ENCODE assay signal across 20 cellular contexts in genomic region chr2:155308367-155309009, GRCh38.
DNase-seq lines count a peak whose midpoint lies in the region; ATAC-seq, FAIRE-seq and TF ChIP-seq lines count a peak whose summit lies in the region.
"Had no signal": no experiment of that assay in that cellular context is flagged by ENCODE, and none has a peak within 500 bp of the region (broad histone marks: within the 10 kb centered on the region; RNA-seq: fewer than 3 reads in every experiment).

No MANE protein-coding gene starts in this region.

- no peak overlapping the region for H3K27ac ChIP-seq in GM12878 (ENCODE audit: control insufficient read depth, insufficient read depth)
- no peak overlapping the region for H3K27ac ChIP-seq in WERI-Rb-1
- H3K27ac ChIP-seq: spleen, upper lobe of right lung had no signal

- no TSS peak for BruUV-seq in GM12878 (replicated peaks; lab: Mats Ljungman, UMichigan)

- H3K36me3 ChIP-seq in GM12878 (ENCODE audit: control insufficient read depth in 2 of 2, insufficient read depth in 2 of 2, low read length in 1 of 2), result no peaks in the 10 kb centered on the region
- H3K36me3 ChIP-seq in WERI-Rb-1, result no peaks in the 10 kb centered on the region
- H3K36me3 ChIP-seq: spleen, upper lobe of right lung had no signal

- TF ChIP-seq POLR2A in GM12891 (IDR thresholded peaks at IDR 0.05; ENCODE audit: low read depth, low read length), result no peak
- TF ChIP-seq POLR2A in GM12878 (IDR thresholded peaks at IDR 0.05; ENCODE audit: low read depth, low read length), result no peak

- CTCF ChIA-PET in GM12878 (lab: Yijun Ruan, JAX), result interaction anchor here (0.9 to 1.5 kb wide), 3 partner anchors 10 to 84 kb away, joined by 3 to 4 read pairs (median 3); no protein-coding TSS in a partner anchor

- no peak for FAIRE-seq in GM12891 (lab: Jason Lieb, UNC)
- no peak for FAIRE-seq in GM12878 (lab: Jason Lieb, UNC)
- no peak for FAIRE-seq in frontal cortex (lab: Jason Lieb, UNC)
- FAIRE-seq: astrocyte had no signal

- intact Hi-C loops in GM12878 (cut with micrococcal nuclease; ENCODE audit: unreplicated experiment), result no loop called here

- H3K9ac ChIP-seq in GM12878 (ENCODE audit: control insufficient read depth, insufficient read depth, low read length), result no peak overlapping the region

- H3K4me2 ChIP-seq in GM12878 (ENCODE audit: control insufficient read depth, insufficient read depth), result no peak overlapping the region

- TF ChIP-seq CTCF in GM12878 (IDR thresholded peaks at IDR 0.05 in 2 of 3, conservative IDR thresholded peaks at IDR 0.05 in 1 of 3; ENCODE audit: control insufficient read depth in 2 of 3, extremely low read depth in 1 of 3, insufficient read depth in 1 of 3, low read depth in 3 of 3, low read length in 3 of 3), result no peak
- TF ChIP-seq CTCF in WERI-Rb-1 (IDR thresholded peaks at IDR 0.05; ENCODE audit: low read depth, low read length), result no peak

- H3K27me3 ChIP-seq in GM12878 (replicated peaks in 1 of 2; ENCODE audit: control insufficient read depth in 2 of 2, insufficient read depth in 2 of 2, low read length in 1 of 2) (no peaks in the 10 kb centered on the region), WERI-Rb-1 (ENCODE audit: insufficient read depth, low read depth, severe bottlenecking) (no peaks in the 10 kb centered on the region)
- H3K27me3 ChIP-seq: spleen, upper lobe of right lung had no signal

- H3K79me2 ChIP-seq in GM12878 (ENCODE audit: control insufficient read depth, insufficient read depth, low read length), result no peaks in the 10 kb centered on the region

- POLR2A ChIA-PET in GM12878 (lab: Charles Lee), result no interaction called here

- RAD21 ChIA-PET in GM12878 (lab: Charles Lee; ENCODE audit: unreplicated experiment), result no interaction called here

- H3K4me3 ChIP-seq in GM12878 (no peak overlapping the region), WERI-Rb-1 (ENCODE audit: low read depth, low read length) (no peak overlapping the region)
- H3K4me3 ChIP-seq: spleen, upper lobe of right lung had no signal

- H3K9me3 ChIP-seq in GM12878 (replicated peaks; ENCODE audit: control insufficient read depth, insufficient read depth, low read length) (no peaks in the 10 kb centered on the region), WERI-Rb-1 (ENCODE audit: severe bottlenecking) (no peaks in the 10 kb centered on the region)
- H3K9me3 ChIP-seq: spleen, upper lobe of right lung had no signal

- SMC1A ChIA-PET in GM12878 (lab: Charles Lee; ENCODE audit: uncharacterized antibody, unreplicated experiment), result interaction anchor here (1.0 to 2.5 kb wide), 3 partner anchors 10 to 855 kb away, joined by 3 to 8 read pairs (median 3); no protein-coding TSS in a partner anchor

- no peaks in the 10 kb centered on the region for H3K4me1 ChIP-seq in GM12878 (ENCODE audit: control insufficient read depth, insufficient read depth, low read length)
- H3K4me1 ChIP-seq: spleen, upper lobe of right lung had no signal

- TF ChIP-seq EP300 in GM12878 (IDR thresholded peaks at IDR 0.05; ENCODE audit: borderline replicate concordance in 1 of 2, control insufficient read depth in 1 of 2, low read depth in 2 of 2, low read length in 2 of 2), result no peak

- no peaks in the 10 kb centered on the region for H4K20me1 ChIP-seq in GM12878 (ENCODE audit: control insufficient read depth, insufficient read depth)

- 0% methylated on average over 1 of the region's 1 CpG for WGBS in GM12878 (ENCODE audit: insufficient coverage, insufficient replicate concordance, low lambda C conversion rate, missing lambda C conversion rate)

- TF ChIP-seq RAD21 in GM12878 (IDR thresholded peaks at IDR 0.05; ENCODE audit: insufficient read depth, low read depth, low read length), result no peak

- DNase-seq in GM12891 (ENCODE audit: insufficient read length, low spot score), result no peak
- no peak for DNase-seq in GM12878 (ENCODE audit: low read depth, low spot score)
- no peak for DNase-seq in iPS-NIHi7 (ENCODE audit: extremely low spot score)
- no peak for DNase-seq in WERI-Rb-1
- DNase-seq in frontal cortex (ENCODE audit: low spot score in 2 of 2), result no peak
- DNase-seq: activated CD8-positive, alpha-beta T cell treated with anti-CD3 and anti-CD28 coated beads for 36 hours; activated T-cell treated with anti-CD3 and anti-CD28 coated beads, Interleukin-2, amount 50 U/mL, for 24 hours; HFFc6; immature natural killer cell; IMR-90; NCI-H187; SHP77 treated with DMSO at 0.1 percent for 48 hours; spleen; stimulated activated CD4-positive, alpha-beta T cell treated with anti-CD3 and anti-CD28 coated beads, Interleukin-4, amount 100 ng/mL, for 4 hours; upper lobe of right lung had no signal

- H2AFZ ChIP-seq in GM12878 (ENCODE audit: control insufficient read depth, low read depth, low read length), result no peak overlapping the region

- in situ Hi-C loops in GM12878 (cut with MboI), result no loop called here

- ATAC-seq in GM19351 (IDR thresholded peaks at IDR 0.05; ENCODE audit: unreplicated experiment), result peak; percentile 54
- ATAC-seq in HG03442 (IDR thresholded peaks at IDR 0.05; ENCODE audit: unreplicated experiment), result peak; percentile 56
- ATAC-seq in GM12878, result peak; percentile 71
- ATAC-seq in GM21576 (IDR thresholded peaks at IDR 0.05; ENCODE audit: unreplicated experiment), result no peak
- ATAC-seq: activated CD8-positive, alpha-beta T cell treated with anti-CD3 and anti-CD28 coated beads for 36 hours; upper lobe of right lung; WTC11 had no signal

TF ChIP-seq in GM12891, 5 proteins besides CTCF, POLR2A, EP300 and RAD21:
- TF ChIP-seq TAF1 (IDR thresholded peaks at IDR 0.05; ENCODE audit: low read depth, low read length) (no peak), SPI1 (IDR thresholded peaks at IDR 0.05; ENCODE audit: low read depth, low read length) (peak; percentile 51)

TF ChIP-seq in GM12878, 131 proteins besides CTCF, POLR2A, EP300 and RAD21:
- peak; percentile 10; the same call in 1 of the 2 replicates for TF ChIP-seq IRF4 (IDR thresholded peaks at IDR 0.05; ENCODE audit: low read depth, low read length)
- no peak for TF ChIP-seq MEF2A (IDR thresholded peaks at IDR 0.05; ENCODE audit: insufficient read depth, low read depth, low read length)
- TF ChIP-seq SPI1 (IDR thresholded peaks at IDR 0.05; ENCODE audit: borderline replicate concordance, insufficient read depth, low read depth, low read length), result 0 out of 2 replicates have a peak, but pooled peaks have one; percentile 44
- no peak for TF ChIP-seq PAX5 (IDR thresholded peaks at IDR 0.05; ENCODE audit: borderline replicate concordance, low read depth, low read length)
- no peak for TF ChIP-seq BCLAF1 (IDR thresholded peaks at IDR 0.05)
- peak; percentile 25 for TF ChIP-seq JUNB (IDR thresholded peaks at IDR 0.05)
TF ChIP-seq in GM12878: peak in this region for 3.
